ENCODE assay signal across 8 cellular contexts in the genomic region with DNA sequence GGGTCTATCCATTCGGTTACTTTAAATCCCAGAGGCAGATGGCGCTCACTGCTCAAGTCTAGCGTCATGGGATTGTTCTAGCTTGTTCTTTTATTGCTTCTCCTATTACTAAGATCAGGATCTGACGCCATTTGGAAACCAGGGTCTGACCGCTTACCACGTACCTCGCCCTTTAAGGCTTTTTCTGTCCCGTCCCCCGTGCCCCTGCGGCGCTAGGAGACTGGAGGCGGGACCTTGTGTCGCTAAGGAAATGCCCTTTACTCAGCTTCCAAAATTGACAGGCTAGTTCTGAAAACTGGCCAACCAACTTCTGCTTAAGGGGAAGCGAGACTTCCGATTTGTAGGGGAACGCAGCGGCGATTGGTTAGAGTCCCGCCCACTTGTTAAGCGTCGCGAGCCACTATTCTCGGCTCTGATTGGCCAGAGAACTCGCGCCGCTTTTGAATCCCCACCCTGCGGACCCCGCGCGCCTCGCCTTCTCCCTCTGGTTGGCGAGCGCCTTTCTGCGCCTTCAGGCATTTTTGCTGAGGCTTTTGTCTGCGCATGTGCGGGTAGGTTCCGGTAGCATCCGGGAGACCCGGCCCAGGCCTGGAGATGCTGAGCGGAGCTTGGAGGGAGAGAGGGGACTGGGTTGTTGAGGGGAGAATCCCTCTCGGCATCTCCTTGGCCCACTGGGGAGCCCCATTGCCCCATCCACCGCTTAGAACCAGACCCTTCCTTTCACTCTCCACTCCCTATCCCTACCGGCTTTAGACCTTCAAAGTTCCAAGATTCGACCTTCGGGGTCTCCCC.
DNase-seq lines count a peak whose midpoint lies in the region; ATAC-seq and FAIRE-seq lines count a peak whose summit lies in the region.

No MANE protein-coding gene starts in this region.

- DNase-seq in NCI-H2107 treated with DMSO at 0.1 percent for 48 hours (lab: John Stamatoyannopoulos, UW; ENCODE audit: unreplicated experiment) (peak; percentile 70), NCI-H345 (lab: John Stamatoyannopoulos, UW) (no peak)
- DNase-seq in activated CD4-positive, CD25-positive, alpha-beta regulatory T cell (lab: John Stamatoyannopoulos, UW) = peak; percentile 65 to 77 (median 70)
- peak; percentile 88 for DNase-seq in central memory CD4-positive, alpha-beta T cell
- DNase-seq in stimulated activated CD4-positive, alpha-beta T cell treated with anti-CD3 and anti-CD28 coated beads, Interleukin-12 subunit alpha, Interleukin-12 subunit beta, amount 100 ng/mL, for 24 hours (ENCODE audit: low read depth in 2 of 2) = peak; percentile 78 to 93

- peak; percentile 30 for FAIRE-seq in islet of Langerhans (lab: Jason Lieb, UNC)

- ATAC-seq in GM18502 (IDR thresholded peaks at IDR 0.05; ENCODE audit: poor library complexity, unreplicated experiment) (peak; percentile 81), HG02884 (IDR thresholded peaks at IDR 0.05; ENCODE audit: unreplicated experiment) (peak; percentile 79)
